ENCODE assay signal across 22 cellular contexts in genomic region chr3:197349368-197349767, GRCh38. TPM values are rescaled to one million over a fixed set of nuclear protein-coding genes. Genes with fewer than 3 reads are reported as not detected.
DNase-seq lines count a peak whose midpoint lies in the region; ATAC-seq, FAIRE-seq and TF ChIP-seq lines count a peak whose summit lies in the region.
"Had no signal": no experiment of that assay in that cellular context is flagged by ENCODE, and none has a peak within 500 bp of the region (broad histone marks: within the 10 kb centered on the region; RNA-seq: fewer than 3 reads in every experiment).

No MANE protein-coding gene starts in this region.

- H3K27ac ChIP-seq in astrocyte (ENCODE audit: low read depth, low read length) (no peak overlapping the region), trophoblast cell (ENCODE audit: low read depth, low read length) (no peak overlapping the region)
- H3K27ac ChIP-seq: HL-60 had no signal

- peak; percentile 81 for DNase-seq in ELF-1 (ENCODE audit: low read depth, low spot score)
- peak; percentile 70 for DNase-seq in astrocyte (ENCODE audit: low read depth)
- peak; percentile 52 for DNase-seq in iPS-NIHi7 (ENCODE audit: extremely low spot score)
- DNase-seq in trophoblast cell, result peak; percentile 18 to 60
- DNase-seq in omental fat pad (ENCODE audit: low spot score), result no peak
- DNase-seq in NOMO-1 treated with dmso at 0.1 percent for 144 hours (lab: John Stamatoyannopoulos, UW; ENCODE audit: unreplicated experiment), result no peak
- no peak for DNase-seq in AG20443 (ENCODE audit: low spot score)
- DNase-seq: 8988T; BE2C; CD4-positive, alpha-beta T cell; DMS153; IMR-90; NCI-H1417 treated with DMSO at 0.1 percent for 48 hours; NCI-H1930; NCI-H345; NCI-H524 treated with DMSO at 0.1 percent for 48 hours; PC-3; RPMI8226; SIG-M5 had no signal

- H3K9me3 ChIP-seq in astrocyte (ENCODE audit: insufficient read depth, low read depth, low read length), result no peaks in the 10 kb centered on the region
- peaks cover 5% of the 10 kb centered on the region for H3K9me3 ChIP-seq in trophoblast cell (ENCODE audit: insufficient read depth, low read depth, low read length)
- H3K9me3 ChIP-seq: BE2C had no signal

- H3K14ac ChIP-seq in trophoblast cell (ENCODE audit: low read length), result peak overlapping the region; percentile 20

- H3K27me3 ChIP-seq in astrocyte (ENCODE audit: insufficient read depth, low read length) (no peaks in the 10 kb centered on the region), trophoblast cell (ENCODE audit: insufficient read depth, low read length) (no peaks in the 10 kb centered on the region)
- H3K27me3 ChIP-seq: BE2C had no signal

- peak overlapping the region; percentile 75 for H3K27ac Mint-ChIP-seq in astrocyte (ENCODE audit: unreplicated experiment)
- H3K27ac Mint-ChIP-seq: CD4-positive, alpha-beta T cell had no signal

- H3K79me2 ChIP-seq in astrocyte (ENCODE audit: insufficient read depth, low read length) (no peaks in the 10 kb centered on the region), trophoblast cell (ENCODE audit: control insufficient read depth, insufficient read depth, low read length, poor library complexity) (no peaks in the 10 kb centered on the region)

- no peak overlapping the region for H3K23ac ChIP-seq in trophoblast cell (ENCODE audit: low read length)

- H3K79me1 ChIP-seq in trophoblast cell (ENCODE audit: low read length), result peaks cover 3% of the 10 kb centered on the region

- no peaks in the 10 kb centered on the region for H4K20me1 ChIP-seq in astrocyte (ENCODE audit: insufficient read depth, low read length)

- H3K4me1 Mint-ChIP-seq in astrocyte (ENCODE audit: low read depth, unreplicated experiment), result peaks cover 25% of the 10 kb centered on the region

- no peak for FAIRE-seq in astrocyte (lab: Jason Lieb, UNC)
- FAIRE-seq: GM12878 had no signal

- H2BK12ac ChIP-seq in trophoblast cell (ENCODE audit: low read length), result peak overlapping the region; percentile 13

- H3K27me3 Mint-ChIP-seq in astrocyte (ENCODE audit: low read depth, unreplicated experiment), result no peaks in the 10 kb centered on the region

- no peak for TF ChIP-seq CTCF in astrocyte (IDR thresholded peaks at IDR 0.05; ENCODE audit: insufficient read depth, low read depth, low read length)
- no peak for TF ChIP-seq CTCF in omental fat pad (IDR thresholded peaks at IDR 0.05)

- no peak overlapping the region for H3K4me3 Mint-ChIP-seq in astrocyte (ENCODE audit: unreplicated experiment)
- H3K4me3 Mint-ChIP-seq: CD4-positive, alpha-beta T cell had no signal

- H4K91ac ChIP-seq in trophoblast cell (ENCODE audit: low read depth, low read length), result no peak overlapping the region

- H4K12ac ChIP-seq in trophoblast cell (ENCODE audit: low read depth, low read length), result no peak overlapping the region

- no CpG with 5 or more reads among the region's 8 CpGs for WGBS in trophoblast cell (ENCODE audit: extremely low coverage, insufficient coverage, insufficient read length)

- H2AK5ac ChIP-seq in trophoblast cell (ENCODE audit: low read length), result no peak overlapping the region

- H4K8ac ChIP-seq in trophoblast cell (ENCODE audit: low read depth, low read length), result no peak overlapping the region

- H3K9ac ChIP-seq in astrocyte (ENCODE audit: low read length) (no peak overlapping the region), trophoblast cell (ENCODE audit: low read length) (no peak overlapping the region)

- H3K4ac ChIP-seq in trophoblast cell (ENCODE audit: low read depth, low read length), result no peak overlapping the region

- no peak overlapping the region for H2BK5ac ChIP-seq in trophoblast cell (ENCODE audit: low read depth, low read length, poor library complexity)

- no peak overlapping the region for H2AFZ ChIP-seq in astrocyte (ENCODE audit: low read depth, low read length)
- no peak overlapping the region for H2AFZ ChIP-seq in trophoblast cell (ENCODE audit: insufficient read depth, low read length, poor library complexity)

- H3K18ac ChIP-seq in trophoblast cell (ENCODE audit: low read length), result peak overlapping the region; percentile 30

- peaks cover 5% of the 10 kb centered on the region for H3K9me3 Mint-ChIP-seq in astrocyte (ENCODE audit: unreplicated experiment)
- H3K9me3 Mint-ChIP-seq: CD4-positive, alpha-beta T cell had no signal

- H3K4me1 ChIP-seq in astrocyte (ENCODE audit: insufficient read depth, low read length) (peaks cover 24% of the 10 kb centered on the region), trophoblast cell (ENCODE audit: control insufficient read depth in 1 of 2, insufficient read depth in 2 of 2, low read length in 2 of 2) (peaks cover 8 to 13% of the 10 kb centered on the region in 2 experiments)

- H2BK120ac ChIP-seq in trophoblast cell (ENCODE audit: insufficient read depth, low read length, poor library complexity), result no peak overlapping the region

- H3K4me2 ChIP-seq in astrocyte (ENCODE audit: low read length), result peak overlapping the region; percentile 9
- H3K4me2 ChIP-seq in trophoblast cell (ENCODE audit: low read length), result peak overlapping the region; percentile 25

- H3K36me3 ChIP-seq in astrocyte (ENCODE audit: insufficient read depth, low read length) (no peaks in the 10 kb centered on the region), trophoblast cell (ENCODE audit: control insufficient read depth in 1 of 2, insufficient read depth in 2 of 2, low read length in 2 of 2) (no peaks in the 10 kb centered on the region)
- H3K36me3 ChIP-seq: BE2C had no signal

- H3K4me3 ChIP-seq in astrocyte (ENCODE audit: insufficient read depth, low read depth, low read length), result no peak overlapping the region
- no peak overlapping the region for H3K4me3 ChIP-seq in trophoblast cell (ENCODE audit: low read depth, low read length)
- H3K4me3 ChIP-seq: GM12878 had no signal

- H3K36me3 Mint-ChIP-seq in astrocyte (ENCODE audit: low read depth, unreplicated experiment), result no peaks in the 10 kb centered on the region

- ATAC-seq in omental fat pad (ENCODE audit: low FRiP score) (no peak), HG02884 (IDR thresholded peaks at IDR 0.05; ENCODE audit: unreplicated experiment) (no peak)
- ATAC-seq: GM12878, PC-3 had no signal

RNA-seq across cellular contexts. Expression of gene DLG1, which starts 51.0 kb away (rescaled TPM):
- total RNA-seq in astrocyte (161 and 210 TPM in 2 replicates), omental fat pad (10 to 100 TPM; 47.1 to 65.4 (median 60.2) TPM)
- 38.6 and 38.9 TPM in 2 replicates for polyA plus RNA-seq in trophoblast cell (2013)

Comparison
In these comparisons a context has a peak if more than half of its experiments do, and no peak if none do; other contexts are left out.
1. DNase-seq: peak in ELF-1 (single experiment), astrocyte (single experiment), iPS-NIHi7 (single experiment) and trophoblast cell (2 of 2); none in omental fat pad (single experiment), NOMO-1 treated with dmso at 0.1 percent for 144 hours (single experiment) and AG20443 (single experiment).